In the genomic region with DNA sequence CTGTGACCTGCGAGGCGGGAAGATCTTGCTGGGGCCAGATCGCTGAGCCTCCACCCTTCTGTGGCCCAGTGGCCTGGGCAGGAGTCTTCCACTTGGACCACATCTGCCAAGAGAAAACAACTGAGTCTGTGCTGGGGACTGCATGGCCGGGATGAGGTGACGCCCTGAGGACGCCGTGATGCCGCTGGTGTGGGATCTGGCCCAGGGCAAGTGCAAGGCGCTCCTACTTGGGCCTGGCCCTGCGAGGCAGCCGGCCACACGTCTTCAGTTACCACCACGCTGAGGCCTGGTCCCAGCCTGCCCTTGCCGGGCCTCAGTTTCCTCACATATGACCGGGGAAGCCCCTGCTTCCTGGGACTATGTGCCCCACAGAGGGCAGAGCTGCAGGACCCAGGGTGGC, we compare ENCODE assay signal across 16 cellular contexts.
A peak's percentile ranks its signal among the peaks of the same experiment; 100 is the strongest.
DNase-seq lines count a peak whose midpoint lies in the region; ATAC-seq and TF ChIP-seq lines count a peak whose summit lies in the region.
"Had no signal": no experiment of that assay in that cellular context is flagged by ENCODE, and none has a peak within 500 bp of the region (broad histone marks: within the 10 kb centered on the region; RNA-seq: fewer than 3 reads in every experiment).

No MANE protein-coding gene starts in this region.

- no peak overlapping the region for H3K4me3 Mint-ChIP-seq in stimulated activated naive CD8-positive, alpha-beta T cell treated with anti-CD3 and anti-CD28 coated beads, Interleukin-15, amount 100 ng/mL, for 72 hours
- H3K4me3 Mint-ChIP-seq: CD14-positive monocyte; CD8-positive, alpha-beta T cell had no signal

- H3K27me3 ChIP-seq in gastroesophageal sphincter, result no peaks in the 10 kb centered on the region
- H3K27me3 ChIP-seq in trophoblast cell (ENCODE audit: insufficient read depth, low read length), result no peaks in the 10 kb centered on the region

- H4K8ac ChIP-seq in trophoblast cell (ENCODE audit: low read depth, low read length), result no peak overlapping the region

- no peak overlapping the region for H3K4me2 ChIP-seq in trophoblast cell (ENCODE audit: low read length)

- no peaks in the 10 kb centered on the region for H3K79me1 ChIP-seq in trophoblast cell (ENCODE audit: low read length)

- H3K4me3 ChIP-seq in gastroesophageal sphincter (no peak overlapping the region), trophoblast cell (ENCODE audit: low read depth, low read length) (peak overlapping the region; percentile 18)
- H3K4me3 ChIP-seq: GM23248 had no signal

- H2BK120ac ChIP-seq in trophoblast cell (ENCODE audit: insufficient read depth, low read length, poor library complexity), result no peak overlapping the region

- no peak overlapping the region for H4K12ac ChIP-seq in trophoblast cell (ENCODE audit: low read depth, low read length)

- TF ChIP-seq EP300 in gastroesophageal sphincter (IDR thresholded peaks at IDR 0.05), result no peak

- no peak for TF ChIP-seq CTCF in gastroesophageal sphincter (IDR thresholded peaks at IDR 0.05)

- H4K91ac ChIP-seq in trophoblast cell (ENCODE audit: low read depth, low read length), result no peak overlapping the region

- H3K9me3 Mint-ChIP-seq in stimulated activated naive CD8-positive, alpha-beta T cell treated with anti-CD3 and anti-CD28 coated beads, Interleukin-15, amount 100 ng/mL, for 72 hours, result no peaks in the 10 kb centered on the region
- H3K9me3 Mint-ChIP-seq: CD8-positive, alpha-beta T cell had no signal

- H3K27ac Mint-ChIP-seq in stimulated activated naive CD8-positive, alpha-beta T cell treated with anti-CD3 and anti-CD28 coated beads, Interleukin-15, amount 100 ng/mL, for 72 hours, result no peak overlapping the region
- H3K27ac Mint-ChIP-seq: CD14-positive monocyte; CD8-positive, alpha-beta T cell had no signal

- no peaks in the 10 kb centered on the region for H3K4me1 Mint-ChIP-seq in stimulated activated naive CD8-positive, alpha-beta T cell treated with anti-CD3 and anti-CD28 coated beads, Interleukin-15, amount 100 ng/mL, for 72 hours
- H3K4me1 Mint-ChIP-seq: CD14-positive monocyte had no signal

- no peak overlapping the region for H2BK12ac ChIP-seq in trophoblast cell (ENCODE audit: low read length)

- no peak overlapping the region for H2AK5ac ChIP-seq in trophoblast cell (ENCODE audit: low read length)

- no peak for TF ChIP-seq POLR2A in gastroesophageal sphincter (IDR thresholded peaks at IDR 0.05)

- H3K4me1 ChIP-seq in gastroesophageal sphincter (no peaks in the 10 kb centered on the region), trophoblast cell (ENCODE audit: control insufficient read depth in 1 of 2, insufficient read depth in 2 of 2, low read length in 2 of 2) (no peaks in the 10 kb centered on the region)
- H3K4me1 ChIP-seq: Caco-2 had no signal

- H3K14ac ChIP-seq in trophoblast cell (ENCODE audit: low read length), result no peak overlapping the region

- H3K36me3 ChIP-seq in gastroesophageal sphincter (no peaks in the 10 kb centered on the region), trophoblast cell (ENCODE audit: control insufficient read depth in 1 of 2, insufficient read depth in 2 of 2, low read length in 2 of 2) (no peaks in the 10 kb centered on the region)

- H3K23ac ChIP-seq in trophoblast cell (ENCODE audit: low read length), result no peak overlapping the region

- no peak overlapping the region for H2AFZ ChIP-seq in trophoblast cell (ENCODE audit: insufficient read depth, low read length, poor library complexity)
- H2AFZ ChIP-seq: GM23248 had no signal

- H3K27ac ChIP-seq in gastroesophageal sphincter, result no peak overlapping the region
- H3K27ac ChIP-seq in trophoblast cell (ENCODE audit: low read depth, low read length), result no peak overlapping the region
- H3K27ac ChIP-seq: 22Rv1, GM23248 had no signal

- H3K79me2 ChIP-seq in trophoblast cell (ENCODE audit: control insufficient read depth, insufficient read depth, low read length, poor library complexity), result no peaks in the 10 kb centered on the region

- DNase-seq in D341Med (ENCODE audit: low spot score), result peak; percentile 7
- DNase-seq in trophoblast cell, result no peak
- DNase-seq in stimulated activated naive CD8-positive, alpha-beta T cell treated with anti-CD3 and anti-CD28 coated beads, Interleukin-15, amount 100 ng/mL, for 72 hours, result no peak
- DNase-seq in NCI-H2171 (lab: John Stamatoyannopoulos, UW), result no peak
- no peak for DNase-seq in stimulated activated CD4-positive, alpha-beta T cell treated with anti-CD3 and anti-CD28 coated beads, Interleukin-2, amount 100 ng/mL, for 48 hours
- DNase-seq in left lobe of liver (ENCODE audit: low spot score), result no peak
- no peak for DNase-seq in cerebellum (ENCODE audit: low spot score)
- DNase-seq: Caco-2; CD8-positive, alpha-beta T cell; DMS53; GM23248; H7 had no signal

- no peak overlapping the region for H3K9ac ChIP-seq in trophoblast cell (ENCODE audit: low read length)
- H3K9ac ChIP-seq: GM23248 had no signal

- no peak overlapping the region for H2BK5ac ChIP-seq in trophoblast cell (ENCODE audit: low read depth, low read length, poor library complexity)

- no peaks in the 10 kb centered on the region for H3K9me3 ChIP-seq in gastroesophageal sphincter
- no peaks in the 10 kb centered on the region for H3K9me3 ChIP-seq in trophoblast cell (ENCODE audit: insufficient read depth, low read depth, low read length)
- H3K9me3 ChIP-seq: Caco-2 had no signal

- H3K18ac ChIP-seq in trophoblast cell (ENCODE audit: low read length), result no peak overlapping the region

- H3K4ac ChIP-seq in trophoblast cell (ENCODE audit: low read depth, low read length), result no peak overlapping the region

- ATAC-seq in gastroesophageal sphincter, result peak; percentile 22
- peak; percentile 7 for ATAC-seq in stimulated activated naive CD8-positive, alpha-beta T cell treated with anti-CD3 and anti-CD28 coated beads, Interleukin-15, amount 100 ng/mL, for 72 hours
- ATAC-seq in left lobe of liver, result no peak
- ATAC-seq: CD8-positive, alpha-beta T cell; HepG2 had no signal

- no peaks in the 10 kb centered on the region for H3K27me3 Mint-ChIP-seq in stimulated activated naive CD8-positive, alpha-beta T cell treated with anti-CD3 and anti-CD28 coated beads, Interleukin-15, amount 100 ng/mL, for 72 hours

- no CpG with 5 or more reads among the region's 15 CpGs for WGBS in gastroesophageal sphincter (ENCODE audit: low coverage in 1 of 2), 2 donors
- no CpG with 5 or more reads among the region's 15 CpGs for WGBS in trophoblast cell (ENCODE audit: extremely low coverage, insufficient coverage, insufficient read length)
